ENCODE assay signal across 1 cellular context in genomic region chr2:215274829-215275228, GRCh38.
TF ChIP-seq lines count a peak whose summit lies in the region.

No MANE protein-coding gene starts in this region.

TF ChIP-seq in K562, 482 proteins besides CTCF, POLR2A, EP300 and RAD21 (continued from another document):
- TF ChIP-seq FOXK1 (CRISPR knock-in tag; IDR thresholded peaks at IDR 0.05; ENCODE audit: borderline replicate concordance) (no peak), SAFB2 (IDR thresholded peaks at IDR 0.05; ENCODE audit: borderline replicate concordance, low read depth, low read length, severe bottlenecking) (no peak)
TF ChIP-seq in K562: peak in this region for 3.
